In genomic region chr18:31617029-31617717, GRCh38 we compare ENCODE assay signal across 27 cellular contexts. TPM values are rescaled to one million over a fixed set of nuclear protein-coding genes. Genes with fewer than 3 reads are reported as not detected.
A peak's percentile ranks its signal among the peaks of the same experiment; 100 is the strongest.
DNase-seq lines count a peak whose midpoint lies in the region; ATAC-seq lines count a peak whose summit lies in the region.
"Had no signal": no experiment of that assay in that cellular context is flagged by ENCODE, and none has a peak within 500 bp of the region (broad histone marks: within the 10 kb centered on the region; RNA-seq: fewer than 3 reads in every experiment).

No MANE protein-coding gene starts in this region.

- POLR2A ChIA-PET in naive thymus-derived CD8-positive, alpha-beta T cell (lab: Charles Lee) = no interaction called here

- H3K36me3 Mint-ChIP-seq in stimulated activated memory B cell treated with anti-CD40 and anti-IgM and Interleukin-4, amounts not matched to agents 10 μg/mL and 1 μg/mL and 100 μg/mL, for 72 hours = no peaks in the 10 kb centered on the region
- no peaks in the 10 kb centered on the region for H3K36me3 Mint-ChIP-seq in naive thymus-derived CD8-positive, alpha-beta T cell
- H3K36me3 Mint-ChIP-seq: IgD-negative memory B cell, T-cell had no signal

- H3K4me3 Mint-ChIP-seq in stimulated activated memory B cell treated with anti-CD40 and anti-IgM and Interleukin-4, amounts not matched to agents 10 μg/mL and 1 μg/mL and 100 μg/mL, for 72 hours = peak overlapping the region; percentile 19
- H3K4me3 Mint-ChIP-seq in naive thymus-derived CD8-positive, alpha-beta T cell = no peak overlapping the region
- H3K4me3 Mint-ChIP-seq: activated T-cell treated with anti-CD3 and anti-CD28 coated beads, Interleukin-2, amount 50 U/mL, for 4 hours; IgD-negative memory B cell; T-cell had no signal

- peaks cover 6% of the 10 kb centered on the region for H3K4me1 Mint-ChIP-seq in stimulated activated memory B cell treated with anti-CD40 and anti-IgM and Interleukin-4, amounts not matched to agents 10 μg/mL and 1 μg/mL and 100 μg/mL, for 72 hours
- no peaks in the 10 kb centered on the region for H3K4me1 Mint-ChIP-seq in naive thymus-derived CD8-positive, alpha-beta T cell
- H3K4me1 Mint-ChIP-seq: T-cell had no signal

- peaks cover 20% of the 10 kb centered on the region for H3K27me3 Mint-ChIP-seq in stimulated activated memory B cell treated with anti-CD40 and anti-IgM and Interleukin-4, amounts not matched to agents 10 μg/mL and 1 μg/mL and 100 μg/mL, for 72 hours
- H3K27me3 Mint-ChIP-seq in naive thymus-derived CD8-positive, alpha-beta T cell = peaks cover 0 to 21% (median 9%) of the 10 kb centered on the region in 5 donors
- H3K27me3 Mint-ChIP-seq: IgD-negative memory B cell had no signal

- DNase-seq in NCI-H1105 treated with DMSO at 0.1 percent for 48 hours (lab: John Stamatoyannopoulos, UW) (peak; percentile 6), NCI-H1105 (lab: John Stamatoyannopoulos, UW) (no peak), NCI-H526 (lab: John Stamatoyannopoulos, UW) (peak; percentile 14 to 36), NCI-H82 treated with DMSO at 0.1 percent for 48 hours (lab: John Stamatoyannopoulos, UW; ENCODE audit: unreplicated experiment) (no peak)
- no peak for DNase-seq in naive thymus-derived CD8-positive, alpha-beta T cell
- DNase-seq: activated T-cell treated with anti-CD3 and anti-CD28 coated beads, Interleukin-2, amount 50 U/mL, for 4 hours; adrenal gland; effector CD8-positive, alpha-beta T cell; erythroblast; heart left ventricle; left cardiac atrium; mesenchymal stem cell; NCI-H1417 treated with DMSO at 0.1 percent for 48 hours; NCI-H2107; NCI-H446 treated with DMSO at 0.1 percent for 48 hours; stimulated activated CD4-positive, alpha-beta T cell treated with anti-CD3 and anti-CD28 coated beads, Interleukin-1b, Interleukin-23, amount 100 ng/mL, for 48 hours; T-cell; upper lobe of left lung had no signal

- ATAC-seq in HG02759 (IDR thresholded peaks at IDR 0.05; ENCODE audit: unreplicated experiment) (peak; percentile 48), GM18517 (IDR thresholded peaks at IDR 0.05; ENCODE audit: unreplicated experiment) (no peak)
- no peak for ATAC-seq in stimulated activated memory B cell treated with anti-CD40 and anti-IgM and Interleukin-4, amounts not matched to agents 10 μg/mL and 1 μg/mL and 100 μg/mL, for 72 hours
- no peak for ATAC-seq in naive thymus-derived CD8-positive, alpha-beta T cell
- ATAC-seq: activated T-cell treated with anti-CD3 and anti-CD28 coated beads, Interleukin-2, amount 50 U/mL, for 4 hours; heart left ventricle; left cardiac atrium; T-cell had no signal

- peaks cover 3% of the 10 kb centered on the region for H3K9me3 Mint-ChIP-seq in stimulated activated memory B cell treated with anti-CD40 and anti-IgM and Interleukin-4, amounts not matched to agents 10 μg/mL and 1 μg/mL and 100 μg/mL, for 72 hours
- H3K9me3 Mint-ChIP-seq in naive thymus-derived CD8-positive, alpha-beta T cell = no peaks in the 10 kb centered on the region
- H3K9me3 Mint-ChIP-seq: activated T-cell treated with anti-CD3 and anti-CD28 coated beads, Interleukin-2, amount 50 U/mL, for 4 hours; T-cell had no signal

- H3K27ac Mint-ChIP-seq in stimulated activated memory B cell treated with anti-CD40 and anti-IgM and Interleukin-4, amounts not matched to agents 10 μg/mL and 1 μg/mL and 100 μg/mL, for 72 hours = peak overlapping the region; percentile 12
- H3K27ac Mint-ChIP-seq in naive thymus-derived CD8-positive, alpha-beta T cell = no peak overlapping the region
- H3K27ac Mint-ChIP-seq: IgD-negative memory B cell, T-cell had no signal

RNA-seq across cellular contexts. Expression of gene TTR, which starts 25.5 kb away (rescaled TPM):
- total RNA-seq in naive thymus-derived CD8-positive, alpha-beta T cell = not detected
- polyA plus RNA-seq in naive thymus-derived CD8-positive, alpha-beta T cell = not detected
- total RNA-seq: activated CD8-positive, alpha-beta memory T cell treated with anti-CD3 and anti-CD28 coated beads for 36 hours; fibroblast of villous mesenchyme; heart left ventricle; pulmonary artery endothelial cell; SJSA1; subcutaneous adipose tissue had no signal
- polyA plus RNA-seq: IgD-negative memory B cell had no signal

Comparison
In these comparisons a context has a peak if more than half of its experiments do, and no peak if none do; other contexts are left out.
1. DNase-seq: peak in NCI-H1105 treated with DMSO at 0.1 percent for 48 hours (single experiment) and NCI-H526 (2 of 2); none in NCI-H1105 (single experiment), NCI-H82 treated with DMSO at 0.1 percent for 48 hours (single experiment) and naive thymus-derived CD8-positive, alpha-beta T cell (0 of 10).